25 cellular contexts compared by ENCODE assay signal in the genomic region with DNA sequence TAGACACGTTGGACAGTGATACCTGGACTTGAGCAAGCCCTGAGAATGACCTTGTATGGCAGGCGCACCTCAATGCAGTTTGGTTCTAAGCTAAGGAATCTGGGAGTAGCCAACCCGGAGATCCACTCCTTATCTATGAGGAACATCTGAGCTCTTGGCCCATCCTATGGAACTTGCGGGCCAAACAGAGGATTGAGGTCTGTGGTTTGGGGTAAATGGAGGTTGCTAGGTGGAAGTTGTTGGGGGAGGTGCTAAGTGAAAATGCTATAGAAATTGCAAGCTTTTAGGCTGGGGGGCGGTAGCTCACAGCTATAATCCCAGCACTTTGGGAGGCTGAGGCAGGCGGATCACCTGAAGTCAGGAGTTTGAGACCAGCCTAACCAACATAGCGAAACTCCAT. TPM values are rescaled to one million over a fixed set of nuclear protein-coding genes. Genes with fewer than 3 reads are reported as not detected.
DNase-seq lines count a peak whose midpoint lies in the region; ATAC-seq and TF ChIP-seq lines count a peak whose summit lies in the region.
"Had no signal": no experiment of that assay in that cellular context is flagged by ENCODE, and none has a peak within 500 bp of the region (broad histone marks: within the 10 kb centered on the region; RNA-seq: fewer than 3 reads in every experiment).

No MANE protein-coding gene starts in this region.

- DNase-seq in Caco-2: no peak
- peak; percentile 89 for DNase-seq in OCI-M1 (lab: John Stamatoyannopoulos, UW)
- DNase-seq in hepatocyte (ENCODE audit: low spot score): no peak
- no peak for DNase-seq in RKO (ENCODE audit: low spot score)
- no peak for DNase-seq in left lung
- DNase-seq: activated CD4-positive, CD25-positive, alpha-beta regulatory T cell treated with anti-CD3 and anti-CD28 coated beads, Interleukin-2, amount 50 U/mL, for 72 hours; body of pancreas; COR-L47; left cardiac atrium; mesendoderm; naive thymus-derived CD4-positive, alpha-beta T cell; NCI-H1436 treated with DMSO at 0.1 percent for 48 hours; NCI-H2171 treated with DMSO at 0.1 percent for 48 hours; NCI-H69; SIG-M5; stimulated activated naive CD4-positive, alpha-beta T cell had no signal

- intact Hi-C loops in Caco-2 (cut with micrococcal nuclease; ENCODE audit: unreplicated experiment) (no loop called here), left lung (cut with DNase I) (no loop called here)

- no TSS peak for BruUV-seq in Caco-2 (replicated peaks; lab: Mats Ljungman, UMichigan)

- POLR2A ChIA-PET in Caco-2 (lab: Charles Lee): no interaction called here

- no peaks in the 10 kb centered on the region for H3K27me3 Mint-ChIP-seq in Caco-2 (ENCODE audit: insufficient read depth, unreplicated experiment)
- H3K27me3 Mint-ChIP-seq: activated naive CD8-positive, alpha-beta T cell had no signal

- H3K9me3 ChIP-seq in BLaER1 treated with 17β-estradiol and CSF1 and Interleukin-3, amounts not matched to agents 10 nM and 100 nM (replicated peaks in 1 of 11): peaks cover 0 to 13% (median 7%) of the 10 kb centered on the region in 11 experiments; a peak in 12 of 22 replicates
- H3K9me3 ChIP-seq in Caco-2 (no peaks in the 10 kb centered on the region), hepatocyte (ENCODE audit: low read depth) (no peaks in the 10 kb centered on the region), left lung (no peaks in the 10 kb centered on the region)
- H3K9me3 ChIP-seq: body of pancreas, thoracic aorta had no signal

- no peaks in the 10 kb centered on the region for H3K79me2 ChIP-seq in hepatocyte
- H3K79me2 ChIP-seq: parathyroid adenoma had no signal

- no peak overlapping the region; a peak in 1 of 22 replicates for H3K9ac ChIP-seq in BLaER1 treated with 17β-estradiol and CSF1 and Interleukin-3, amounts not matched to agents 10 nM and 100 nM
- H3K9ac ChIP-seq: parathyroid adenoma had no signal

- H3K36me3 Mint-ChIP-seq in Caco-2 (ENCODE audit: insufficient read depth, unreplicated experiment): no peaks in the 10 kb centered on the region
- H3K36me3 Mint-ChIP-seq: activated naive CD8-positive, alpha-beta T cell had no signal

- H3K9me2 ChIP-seq in hepatocyte (replicated peaks; ENCODE audit: insufficient read depth): no peaks in the 10 kb centered on the region

- no peaks in the 10 kb centered on the region for H3K9me3 Mint-ChIP-seq in Caco-2 (ENCODE audit: unreplicated experiment)
- H3K9me3 Mint-ChIP-seq: activated T-helper 1 cell treated with anti-CD3 and anti-CD28 coated beads, Interleukin-12 subunit alpha, Interleukin-12 subunit beta, Interleukin-2, Interleukin-4 antibody, amounts not matched to agents 30 ng/mL and 10 ng/mL and 1 ng/mL, durations not matched to agents 14 hours and 24 hours and 36 hours; T-helper 2 cell treated with Interferon-gamma antibody and Interleukin-4, amounts not matched to agents 5 μg/mL and 100 μg/mL, for 36 hours had no signal

- peak overlapping the region in 4 of 11 experiments; percentile 11 to 35 (median 34); a peak in 3 of 22 replicates for H3K27ac ChIP-seq in BLaER1 treated with 17β-estradiol and CSF1 and Interleukin-3, amounts not matched to agents 10 nM and 100 nM
- H3K27ac ChIP-seq in hepatocyte (peak overlapping the region; percentile 32), left lung (no peak overlapping the region)
- H3K27ac ChIP-seq: body of pancreas, parathyroid adenoma, thoracic aorta had no signal

- no peak overlapping the region for H2AFZ ChIP-seq in hepatocyte
- H2AFZ ChIP-seq: parathyroid adenoma had no signal

- no peak overlapping the region for H3K4me3 Mint-ChIP-seq in Caco-2 (ENCODE audit: unreplicated experiment)
- H3K4me3 Mint-ChIP-seq: activated naive CD8-positive, alpha-beta T cell; activated T-helper 1 cell treated with anti-CD3 and anti-CD28 coated beads, Interleukin-12 subunit alpha, Interleukin-12 subunit beta, Interleukin-2, Interleukin-4 antibody, amounts not matched to agents 30 ng/mL and 10 ng/mL and 1 ng/mL, durations not matched to agents 14 hours and 24 hours and 36 hours had no signal

- peaks cover 19% of the 10 kb centered on the region for H3K4me1 Mint-ChIP-seq in Caco-2 (ENCODE audit: low read depth, unreplicated experiment)

- no peaks in the 10 kb centered on the region for H3K27me3 ChIP-seq in BLaER1 treated with 17β-estradiol and CSF1 and Interleukin-3, amounts not matched to agents 10 nM and 100 nM
- H3K27me3 ChIP-seq in Caco-2 (replicated peaks; ENCODE audit: control insufficient read depth, insufficient read depth, low read length) (no peaks in the 10 kb centered on the region), hepatocyte (no peaks in the 10 kb centered on the region), left lung (no peaks in the 10 kb centered on the region)
- H3K27me3 ChIP-seq: body of pancreas had no signal

- peaks cover 0 to 4% (median 0%) of the 10 kb centered on the region in 11 experiments; a peak in 5 of 22 replicates for H3K36me3 ChIP-seq in BLaER1 treated with 17β-estradiol and CSF1 and Interleukin-3, amounts not matched to agents 10 nM and 100 nM
- no peaks in the 10 kb centered on the region; the same call in 1 of the 2 replicates for H3K36me3 ChIP-seq in Caco-2 (ENCODE audit: control insufficient read depth, insufficient read depth, low read length)
- no peaks in the 10 kb centered on the region for H3K36me3 ChIP-seq in hepatocyte (replicated peaks; ENCODE audit: insufficient read depth, low read depth)
- no peaks in the 10 kb centered on the region for H3K36me3 ChIP-seq in left lung
- H3K36me3 ChIP-seq: thoracic aorta had no signal

- peak overlapping the region; percentile 51 to 82 (median 75) for H3K4me2 ChIP-seq in BLaER1 treated with 17β-estradiol and CSF1 and Interleukin-3, amounts not matched to agents 10 nM and 100 nM
- no peak overlapping the region for H3K4me2 ChIP-seq in hepatocyte

- H3K4me3 ChIP-seq in BLaER1 treated with 17β-estradiol and CSF1 and Interleukin-3, amounts not matched to agents 10 nM and 100 nM: no peak overlapping the region
- H3K4me3 ChIP-seq in Caco-2 (ENCODE audit: low read depth, low read length): no peak overlapping the region
- H3K4me3 ChIP-seq in hepatocyte: no peak overlapping the region
- H3K4me3 ChIP-seq in left lung: no peak overlapping the region
- H3K4me3 ChIP-seq: body of pancreas, thoracic aorta had no signal

- ATAC-seq in HG03565 (IDR thresholded peaks at IDR 0.05; ENCODE audit: unreplicated experiment) (no peak), left lung (no peak)
- ATAC-seq: body of pancreas, HCT116, left cardiac atrium had no signal

- peaks cover 0 to 52% (median 7%) of the 10 kb centered on the region in 11 experiments; a peak in 10 of 22 replicates for H4K20me1 ChIP-seq in BLaER1 treated with 17β-estradiol and CSF1 and Interleukin-3, amounts not matched to agents 10 nM and 100 nM
- H4K20me1 ChIP-seq in hepatocyte (ENCODE audit: insufficient read depth, poor library complexity, severe bottlenecking): no peaks in the 10 kb centered on the region

- CTCF ChIA-PET in Caco-2 (lab: Charles Lee): no interaction called here

- H3K4me1 ChIP-seq in BLaER1 treated with 17β-estradiol and CSF1 and Interleukin-3, amounts not matched to agents 10 nM and 100 nM: peaks cover 29 to 61% (median 54%) of the 10 kb centered on the region in 10 experiments
- H3K4me1 ChIP-seq in Caco-2 (peaks cover 27% of the 10 kb centered on the region), hepatocyte (ENCODE audit: insufficient read depth) (no peaks in the 10 kb centered on the region), left lung (no peaks in the 10 kb centered on the region)
- H3K4me1 ChIP-seq: parathyroid adenoma had no signal

- H3K27ac Mint-ChIP-seq in Caco-2 (ENCODE audit: unreplicated experiment): peak overlapping the region; percentile 74
- H3K27ac Mint-ChIP-seq: activated naive CD8-positive, alpha-beta T cell; activated T-helper 1 cell treated with anti-CD3 and anti-CD28 coated beads, Interleukin-12 subunit alpha, Interleukin-12 subunit beta, Interleukin-2, Interleukin-4 antibody, amounts not matched to agents 30 ng/mL and 10 ng/mL and 1 ng/mL, durations not matched to agents 14 hours and 24 hours and 36 hours; T-helper 2 cell treated with Interferon-gamma antibody and Interleukin-4, amounts not matched to agents 5 μg/mL and 100 μg/mL, for 36 hours had no signal

- WGBS in hepatocyte (ENCODE audit: low lambda C conversion rate, missing lambda C conversion rate): 92% methylated on average over 7 of the region's 7 CpGs

- TF ChIP-seq CTCF in Caco-2 (IDR thresholded peaks at IDR 0.05; ENCODE audit: insufficient read depth in 1 of 2, low read depth in 1 of 2, low read length in 1 of 2, severe bottlenecking in 1 of 2, unreplicated experiment in 1 of 2) (no peak), hepatocyte (IDR thresholded peaks at IDR 0.05; ENCODE audit: poor library complexity) (no peak), left lung (IDR thresholded peaks at IDR 0.05) (no peak)

RNA-seq across cellular contexts. Expression of a gene that starts 8.9 kb away (rescaled TPM):
- total RNA-seq in Caco-2 (2022): 25.7 and 28.6 TPM in 2 replicates
- total RNA-seq in hepatocyte: 5.2 and 7.3 TPM in 2 replicates
- 6.3 and 8.9 TPM in 2 replicates for polyA plus RNA-seq in hepatocyte
- 10 to 100 TPM; 10.5 to 15.5 TPM for total RNA-seq in left lung

RNA-seq across cellular contexts. Expression of a gene that starts 45.2 kb away (rescaled TPM):
- total RNA-seq in Caco-2 (2022) (481 and 528 TPM in 2 replicates), hepatocyte (709 and 805 TPM in 2 replicates), left lung (100 to 1,000 TPM; 358 to 516 TPM)
- 479 and 492 TPM in 2 replicates for polyA plus RNA-seq in hepatocyte
- total RNA-seq: OCI-LY7 had no signal
